ENCODE assay signal across 12 cellular contexts in the genomic region with DNA sequence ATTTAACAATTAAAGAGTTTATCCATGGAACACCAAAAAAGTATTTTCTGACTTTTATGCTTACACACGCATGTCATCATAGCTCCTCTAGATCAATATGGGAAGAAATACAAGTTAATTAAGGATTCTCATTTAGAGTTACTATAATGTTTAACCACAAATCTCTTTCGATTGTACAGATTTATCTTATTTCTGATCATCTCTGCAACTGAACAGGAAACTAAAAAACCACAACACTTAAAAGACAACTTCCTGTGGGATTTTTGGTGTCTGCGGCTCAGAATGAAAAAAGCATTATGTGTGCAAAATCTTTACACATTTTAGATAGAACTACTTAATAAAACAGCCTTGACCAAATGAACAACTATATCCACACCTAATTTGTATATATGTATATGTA. TPM values are rescaled to one million over a fixed set of nuclear protein-coding genes. Genes with fewer than 3 reads are reported as not detected.
DNase-seq lines count a peak whose midpoint lies in the region; ATAC-seq, FAIRE-seq and TF ChIP-seq lines count a peak whose summit lies in the region.
"Had no signal": no experiment of that assay in that cellular context is flagged by ENCODE, and none has a peak within 500 bp of the region (broad histone marks: within the 10 kb centered on the region; RNA-seq: fewer than 3 reads in every experiment).

No MANE protein-coding gene starts in this region.

- H3K9me3 ChIP-seq in keratinocyte (ENCODE audit: control insufficient read depth, low read depth, low read length) (no peaks in the 10 kb centered on the region), Karpas-422 (ENCODE audit: low read length) (peaks cover 5% of the 10 kb centered on the region)

- H3K4me3 Mint-ChIP-seq in activated CD8-positive, alpha-beta memory T cell treated with anti-CD3 and anti-CD28 coated beads, Interleukin-2, amount 10 ng/mL, durations not matched to agents 7 days and 5 days: no peak overlapping the region
- H3K4me3 Mint-ChIP-seq: effector memory CD8-positive, alpha-beta T cell had no signal

- peak overlapping the region; percentile 68 for H3K27ac Mint-ChIP-seq in activated CD8-positive, alpha-beta memory T cell treated with anti-CD3 and anti-CD28 coated beads, Interleukin-2, amount 10 ng/mL, durations not matched to agents 7 days and 5 days
- H3K27ac Mint-ChIP-seq: effector memory CD8-positive, alpha-beta T cell had no signal

- peaks cover 3% of the 10 kb centered on the region for H3K9me3 Mint-ChIP-seq in activated CD8-positive, alpha-beta memory T cell treated with anti-CD3 and anti-CD28 coated beads, Interleukin-2, amount 10 ng/mL, durations not matched to agents 7 days and 5 days (ENCODE audit: low read depth)

- H4K20me1 ChIP-seq in keratinocyte (ENCODE audit: control insufficient read depth, extremely low read depth, insufficient read depth, low read length) (peaks cover 3% of the 10 kb centered on the region), Karpas-422 (ENCODE audit: insufficient read depth, low read depth, low read length) (no peaks in the 10 kb centered on the region)

- DNase-seq in activated CD8-positive, alpha-beta memory T cell treated with anti-CD3 and anti-CD28 coated beads, Interleukin-2, amount 10 ng/mL, durations not matched to agents 7 days and 5 days: peak; percentile 54
- no peak for DNase-seq in activated CD8-positive, alpha-beta memory T cell treated with anti-CD3 and anti-CD28 coated beads, Interleukin-2, amount 50 U/mL, for 4 hours
- DNase-seq in H54 (ENCODE audit: insufficient read length, low spot score): no peak
- DNase-seq in RPMI8226: peak; percentile 51
- no peak for DNase-seq in keratinocyte (ENCODE audit: low read depth, low spot score)
- DNase-seq in Karpas-422: no peak
- DNase-seq: activated gamma-delta T cell treated with Interleukin-2 at 50 U/mL for 16 hours; effector memory CD8-positive, alpha-beta T cell; NCI-H2171 had no signal

- H3K36me3 Mint-ChIP-seq in activated CD8-positive, alpha-beta memory T cell treated with anti-CD3 and anti-CD28 coated beads, Interleukin-2, amount 10 ng/mL, durations not matched to agents 7 days and 5 days: peaks cover 11% of the 10 kb centered on the region

- H2AFZ ChIP-seq in keratinocyte (ENCODE audit: control insufficient read depth, low read length): no peak overlapping the region
- no peak overlapping the region for H2AFZ ChIP-seq in Karpas-422 (ENCODE audit: low read length)

- peak overlapping the region; percentile 32 for H3K4me2 ChIP-seq in keratinocyte (ENCODE audit: control insufficient read depth, extremely low read depth, insufficient read depth, low read depth, low read length)
- H3K4me2 ChIP-seq in Karpas-422 (ENCODE audit: low read depth, low read length, poor library complexity, severe bottlenecking): no peak overlapping the region

- no peak for TF ChIP-seq POLR2A in H54 (IDR thresholded peaks at IDR 0.05; ENCODE audit: low read depth, low read length)

- H3K27ac ChIP-seq in keratinocyte (ENCODE audit: control insufficient read depth, insufficient read depth, low read length) (no peak overlapping the region), Karpas-422 (ENCODE audit: low read length) (no peak overlapping the region)

- no peaks in the 10 kb centered on the region for H3K9me1 ChIP-seq in keratinocyte (ENCODE audit: control insufficient read depth, extremely low read depth, insufficient read depth, low read length)

- dilution Hi-C loops in keratinocyte (cut with MboI; ENCODE audit: extremely low pct_ligation_motif_present, low sequenced_read_pairs): no loop called here

- H3K4me1 Mint-ChIP-seq in activated CD8-positive, alpha-beta memory T cell treated with anti-CD3 and anti-CD28 coated beads, Interleukin-2, amount 10 ng/mL, durations not matched to agents 7 days and 5 days: peaks cover 18% of the 10 kb centered on the region

- H3K4me3 ChIP-seq in keratinocyte (ENCODE audit: control insufficient read depth in 2 of 3, extremely low read depth in 1 of 3, insufficient read depth in 2 of 3, low read depth in 1 of 3, low read length in 3 of 3) (no peak overlapping the region), Karpas-422 (ENCODE audit: low read length) (no peak overlapping the region)

- H3K27me3 ChIP-seq in keratinocyte (ENCODE audit: control insufficient read depth, extremely low read depth, insufficient read depth, low read length): no peaks in the 10 kb centered on the region
- H3K27me3 ChIP-seq in Karpas-422 (ENCODE audit: low read length): no peaks in the 10 kb centered on the region

- H3K9ac ChIP-seq in keratinocyte (ENCODE audit: control insufficient read depth, extremely low read depth, insufficient read depth, low read length) (no peak overlapping the region), Karpas-422 (ENCODE audit: low read length) (no peak overlapping the region)

- peaks cover 62% of the 10 kb centered on the region for H3K27me3 Mint-ChIP-seq in activated CD8-positive, alpha-beta memory T cell treated with anti-CD3 and anti-CD28 coated beads, Interleukin-2, amount 10 ng/mL, durations not matched to agents 7 days and 5 days

- no peak for ATAC-seq in activated CD8-positive, alpha-beta memory T cell treated with anti-CD3 and anti-CD28 coated beads, Interleukin-2, amount 10 ng/mL, durations not matched to agents 7 days and 5 days
- no peak for ATAC-seq in HG02588 (IDR thresholded peaks at IDR 0.05; ENCODE audit: unreplicated experiment)
- no peak for ATAC-seq in HG02884 (IDR thresholded peaks at IDR 0.05; ENCODE audit: unreplicated experiment)
- ATAC-seq: effector memory CD8-positive, alpha-beta T cell; HCT116 had no signal

- H3K36me3 ChIP-seq in keratinocyte (ENCODE audit: control insufficient read depth in 2 of 2, extremely low read depth in 1 of 2, insufficient read depth in 2 of 2, low read length in 2 of 2): no peaks in the 10 kb centered on the region
- no peaks in the 10 kb centered on the region for H3K36me3 ChIP-seq in Karpas-422 (ENCODE audit: insufficient read depth, low read length)

- no peaks in the 10 kb centered on the region for H3K9me2 ChIP-seq in Karpas-422 (replicated peaks; ENCODE audit: insufficient read depth, low read length)

- H3K79me2 ChIP-seq in keratinocyte (ENCODE audit: control insufficient read depth, insufficient read depth, low read length) (peaks cover 13% of the 10 kb centered on the region), Karpas-422 (ENCODE audit: low read length) (no peaks in the 10 kb centered on the region)

- FAIRE-seq in H54 (lab: Jason Lieb, UNC) (peak; percentile 82), keratinocyte (lab: Jason Lieb, UNC) (no peak)

- no peak for TF ChIP-seq CTCF in keratinocyte (optimal IDR thresholded peaks at IDR 0.05 in 1 of 3, IDR thresholded peaks at IDR 0.05 in 1 of 3, conservative IDR thresholded peaks at IDR 0.05 in 1 of 3; ENCODE audit: extremely low read depth in 1 of 3, insufficient read depth in 2 of 3, low read length in 3 of 3)

- CTCF ChIA-PET in activated CD8-positive, alpha-beta memory T cell treated with anti-CD3 and anti-CD28 coated beads, Interleukin-2, amount 10 ng/mL, durations not matched to agents 7 days and 5 days (lab: Charles Lee): no interaction called here

- H3K4me1 ChIP-seq in keratinocyte (ENCODE audit: control insufficient read depth, extremely low read depth, insufficient read depth, low read length) (peaks cover 24% of the 10 kb centered on the region), Karpas-422 (ENCODE audit: low read length) (no peaks in the 10 kb centered on the region; the same call in 1 of the 2 replicates)

RNA-seq across cellular contexts. Expression of gene TJP1, which starts 2.9 kb away (rescaled TPM):
- total RNA-seq in activated CD8-positive, alpha-beta memory T cell treated with anti-CD3 and anti-CD28 coated beads, Interleukin-2, amount 10 ng/mL, durations not matched to agents 7 days and 5 days: not detected
- polyA plus RNA-seq in keratinocyte: 39.4 to 70.0 TPM (median 54.7 TPM) in 3 replicates
- polyA plus RNA-seq in keratinocyte (2011; ENCODE audit: low read depth): 115 TPM
- 28.7 and 46.3 TPM in 2 replicates for polyA plus RNA-seq in keratinocyte (2011; cell fraction: cytosol; rRNA removed)
- polyA plus RNA-seq in keratinocyte (2011; cell fraction: nucleus; rRNA removed): 76.1 and 86.3 TPM in 2 replicates
- 49.3 and 56.8 TPM in 2 replicates for polyA plus RNA-seq in keratinocyte (2012; ENCODE audit: low replicate concordance)
- 63.8 to 113 TPM (median 72.8 TPM) in 3 replicates for polyA minus RNA-seq in keratinocyte
- 37.4 TPM for polyA minus RNA-seq in keratinocyte (2011; cell fraction: cytosol; rRNA and poly(A)+ RNA removed)
- polyA minus RNA-seq in keratinocyte (2011; cell fraction: nucleus; rRNA and poly(A)+ RNA removed): 77.6 and 146 TPM in 2 replicates
- total RNA-seq in Karpas-422 (2014; rRNA removed; shearing (Covaris generic); ENCODE audit: low replicate concordance): not detected in 2 replicates

Comparison
In these comparisons a context has a peak if more than half of its experiments do, and no peak if none do; other contexts are left out.
1. DNase-seq: peak in activated CD8-positive, alpha-beta memory T cell treated with anti-CD3 and anti-CD28 coated beads, Interleukin-2, amount 10 ng/mL, durations not matched to agents 7 days and 5 days (single experiment) and RPMI8226 (single experiment); none in activated CD8-positive, alpha-beta memory T cell treated with anti-CD3 and anti-CD28 coated beads, Interleukin-2, amount 50 U/mL, for 4 hours (single experiment), H54 (single experiment), keratinocyte (single experiment) and Karpas-422 (single experiment).